ENCODE assay signal across 8 cellular contexts in genomic region chr16:89575247-89576172, GRCh38. TPM values are rescaled to one million over a fixed set of nuclear protein-coding genes. Genes with fewer than 3 reads are reported as not detected.
DNase-seq lines count a peak whose midpoint lies in the region; ATAC-seq and TF ChIP-seq lines count a peak whose summit lies in the region.

CPNE7 (plus strand) TSS chr16:89575758; CDS start chr16:89575898, 140 bp downstream.

- peaks cover 5% of the 10 kb centered on the region for H3F3A ChIP-seq in SK-N-SH (replicated peaks; ENCODE audit: insufficient read depth)

- CTCF ChIA-PET in SK-N-SH (lab: Yijun Ruan, JAX), result no interaction called here

- H3K4me3 ChIP-seq in SK-N-SH (ENCODE audit: low read depth in 2 of 2, low read length in 1 of 2) (no peak within 1 kb of the TSS; a peak in 1 of 4 replicates), prostate gland (peak within 1 kb of the TSS; percentile 4 to 16)

- no peaks in the 10 kb centered on the region for H3K9me3 Mint-ChIP-seq in effector memory CD8-positive, alpha-beta T cell

- H3K4me2 ChIP-seq in SK-N-SH, result no peak within 1 kb of the TSS

- POLR2A ChIA-PET in SK-N-SH (lab: Yijun Ruan, JAX), result no interaction called here

- H3K27me3 ChIP-seq in SK-N-SH (ENCODE audit: insufficient read depth) (no peaks in the 10 kb centered on the region), prostate gland (replicated peaks; ENCODE audit: insufficient read depth) (peaks cover 13% of the 10 kb centered on the region)

- H3K36me3 ChIP-seq in SK-N-SH (replicated peaks in 1 of 2; ENCODE audit: control insufficient read depth in 1 of 2, insufficient read depth in 2 of 2, low read length in 1 of 2), result no peaks in the 10 kb centered on the region
- H3K36me3 ChIP-seq in prostate gland, result no peaks in the 10 kb centered on the region

- peaks cover 0 to 6% of the 10 kb centered on the region in 2 donors for H3K4me1 Mint-ChIP-seq in effector memory CD8-positive, alpha-beta T cell (ENCODE audit: low read depth in 2 of 2)

- 52% methylated on average over 32 of the region's 105 CpGs for WGBS in SK-N-SH (ENCODE audit: low lambda C conversion rate)
- 2% methylated on average over 52 of the region's 105 CpGs for WGBS in prostate gland

- H3K4me1 ChIP-seq in SK-N-SH (ENCODE audit: control insufficient read depth in 1 of 2, insufficient read depth in 2 of 2, low read depth in 1 of 2, low read length in 1 of 2) (peaks cover 0 to 16% of the 10 kb centered on the region in 2 experiments; a peak in 1 of 4 replicates), prostate gland (replicated peaks) (peaks cover 6% of the 10 kb centered on the region)

- no peaks in the 10 kb centered on the region for H3K79me2 ChIP-seq in SK-N-SH (ENCODE audit: insufficient read depth)

- TF ChIP-seq EP300 in SK-N-SH (IDR thresholded peaks at IDR 0.05; ENCODE audit: borderline replicate concordance in 1 of 2, low read depth in 1 of 2, low read length in 1 of 2), result no peak

- no peak for TF ChIP-seq RAD21 in SK-N-SH (IDR thresholded peaks at IDR 0.05; ENCODE audit: low read length)

- no peak for ATAC-seq in SK-N-SH treated with all-trans-retinoic acid at 6 μM for 48 hours
- peak; percentile 54 for ATAC-seq in effector memory CD8-positive, alpha-beta T cell (replicated peaks)
- no peak for ATAC-seq in GM18870 (IDR thresholded peaks at IDR 0.05; ENCODE audit: unreplicated experiment)
- no peak for ATAC-seq in GM18517 (IDR thresholded peaks at IDR 0.05; ENCODE audit: unreplicated experiment)

- no peaks in the 10 kb centered on the region for H4K20me1 ChIP-seq in SK-N-SH (ENCODE audit: insufficient read depth)

- no peaks in the 10 kb centered on the region for H3K36me3 Mint-ChIP-seq in effector memory CD8-positive, alpha-beta T cell (ENCODE audit: insufficient read depth)

- DNase-seq in SK-N-SH, result peak; percentile 55
- no peak for DNase-seq in NCI-H460 (ENCODE audit: extremely low read depth, low read depth)
- no peak for DNase-seq in effector memory CD8-positive, alpha-beta T cell
- no peak for DNase-seq in prostate gland (ENCODE audit: low spot score)
- no peak for DNase-seq in HuH-7.5 (ENCODE audit: low spot score)

- no peak for TF ChIP-seq POLR2A in prostate gland (IDR thresholded peaks at IDR 0.05)

- no peaks in the 10 kb centered on the region for H3K9me3 ChIP-seq in SK-N-SH
- H3K9me3 ChIP-seq in prostate gland, result no peaks in the 10 kb centered on the region

- H3K27ac ChIP-seq in SK-N-SH (ENCODE audit: low read depth in 2 of 2, low read length in 1 of 2), result no peak within 1 kb of the TSS
- no peak within 1 kb of the TSS for H3K27ac ChIP-seq in prostate gland

- H2AFZ ChIP-seq in SK-N-SH (ENCODE audit: low read depth), result no peak within 1 kb of the TSS

- H3K4me3 Mint-ChIP-seq in effector memory CD8-positive, alpha-beta T cell, result peak within 1 kb of the TSS; percentile 72 to 74

- intact Hi-C loops in prostate gland (cut with DNase I), result no loop called here

- no peak for TF ChIP-seq CTCF in SK-N-SH (IDR thresholded peaks at IDR 0.05)
- no peak for TF ChIP-seq CTCF in prostate gland (IDR thresholded peaks at IDR 0.05)

- H3K27ac Mint-ChIP-seq in effector memory CD8-positive, alpha-beta T cell, result no peak within 1 kb of the TSS

- H3K9ac ChIP-seq in SK-N-SH, result no peak within 1 kb of the TSS

- H3K27me3 Mint-ChIP-seq in effector memory CD8-positive, alpha-beta T cell, result peaks cover 16 to 24% of the 10 kb centered on the region in 2 donors

- no peaks in the 10 kb centered on the region for H3K9me2 ChIP-seq in SK-N-SH

TF ChIP-seq in SK-N-SH, 30 proteins besides CTCF, POLR2A, EP300 and RAD21 (continues in another document):
- TF ChIP-seq IRF3 (IDR thresholded peaks at IDR 0.05; ENCODE audit: low read depth, low read length) (no peak), SIN3A (IDR thresholded peaks at IDR 0.05; ENCODE audit: borderline replicate concordance, low read depth, low read length) (no peak), TEAD4 (IDR thresholded peaks at IDR 0.05; ENCODE audit: borderline replicate concordance, insufficient read depth) (no peak), REST (IDR thresholded peaks at IDR 0.05; ENCODE audit: low read depth, low read length) (no peak), YY1 (IDR thresholded peaks at IDR 0.05; ENCODE audit: low read depth) (no peak), NRF1 (IDR thresholded peaks at IDR 0.05; ENCODE audit: low read depth, low read length) (no peak)

TF ChIP-seq in SK-N-SH treated with all-trans-retinoic acid at 6 μM for 48 hours, 23 proteins besides CTCF, POLR2A, EP300 and RAD21:
- TF ChIP-seq TOX (CRISPR knock-in tag; IDR thresholded peaks at IDR 0.05; ENCODE audit: borderline replicate concordance), result no peak
- TF ChIP-seq ZC3H10 (CRISPR knock-in tag; IDR thresholded peaks at IDR 0.05), result no peak
- TF ChIP-seq SNAI2 (CRISPR knock-in tag; IDR thresholded peaks at IDR 0.05), result no peak
- no peak for TF ChIP-seq OSR1 (CRISPR knock-in tag; IDR thresholded peaks at IDR 0.05)
- no peak for TF ChIP-seq ZNF70 (CRISPR knock-in tag; IDR thresholded peaks at IDR 0.05)
- TF ChIP-seq ARNTL (CRISPR knock-in tag; IDR thresholded peaks at IDR 0.05; ENCODE audit: borderline replicate concordance, low read depth), result no peak
- no peak for TF ChIP-seq POU6F1 (CRISPR knock-in tag; IDR thresholded peaks at IDR 0.05; ENCODE audit: borderline replicate concordance, low read depth)
- no peak for TF ChIP-seq CSDC2 (CRISPR knock-in tag; IDR thresholded peaks at IDR 0.05)
- no peak for TF ChIP-seq CREB5 (CRISPR knock-in tag; IDR thresholded peaks at IDR 0.05; ENCODE audit: low read depth)
- no peak for TF ChIP-seq GLIS3 (CRISPR knock-in tag; IDR thresholded peaks at IDR 0.05)
- TF ChIP-seq PATZ1 (CRISPR knock-in tag; IDR thresholded peaks at IDR 0.05; ENCODE audit: borderline replicate concordance), result no peak
- TF ChIP-seq RARB (CRISPR knock-in tag; IDR thresholded peaks at IDR 0.05), result no peak
- TF ChIP-seq ISL1 (CRISPR knock-in tag; IDR thresholded peaks at IDR 0.05), result no peak
- no peak for TF ChIP-seq PPARA (CRISPR knock-in tag; IDR thresholded peaks at IDR 0.05; ENCODE audit: borderline replicate concordance)

RNA-seq across cellular contexts. Expression of gene CPNE7, which starts in this region (rescaled TPM):
- polyA plus RNA-seq in SK-N-SH (2012; rRNA removed), result 3.9 and 4.0 TPM in 2 replicates
- 1.1 and 1.9 TPM in 2 replicates for polyA plus RNA-seq in SK-N-SH (2012; cell fraction: cytosol; rRNA removed)
- 27.9 and 35.3 TPM in 2 replicates for polyA plus RNA-seq in SK-N-SH (2012; cell fraction: nucleus; rRNA removed)
- total RNA-seq in NCI-H460 (2014; rRNA removed; shearing (Covaris generic)), result 38.5 and 43.1 TPM in 2 replicates
- polyA plus RNA-seq in NCI-H460 (2014; cell fraction: nucleus; rRNA removed), result 519 and 567 TPM in 2 replicates
- 1 to 10 TPM in 1 of 2 donors, under 1 TPM in 1; 0.18 to 8.9 TPM for total RNA-seq in prostate gland

Comparison
In these comparisons a context has a peak if more than half of its experiments do, and no peak if none do; other contexts are left out.
1. H3K4me3 ChIP-seq: peak in prostate gland (2 of 2); none in SK-N-SH (0 of 2).